25 cellular contexts compared by ENCODE assay signal in the genomic region with DNA sequence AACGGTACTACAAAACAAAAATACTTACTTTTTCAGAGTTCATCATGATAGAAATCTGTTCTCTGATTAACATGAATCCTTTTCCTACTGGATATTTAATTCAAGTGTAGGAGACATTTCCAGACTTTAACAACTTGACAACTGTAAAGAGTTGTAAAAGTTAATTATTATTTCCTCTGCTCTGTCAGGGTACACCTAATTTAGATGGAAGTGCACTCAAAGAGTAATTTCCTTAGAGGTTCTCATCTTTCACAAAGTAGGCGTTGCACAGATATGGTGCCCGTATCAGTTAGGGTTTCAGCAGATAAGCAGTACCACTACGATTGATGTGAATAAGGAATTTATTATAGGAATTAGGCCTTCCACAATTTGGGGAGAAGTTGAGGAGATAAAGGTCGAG.
"Had no signal": no experiment of that assay in that cellular context is flagged by ENCODE, and none has a peak within 500 bp of the region (broad histone marks: within the 10 kb centered on the region; RNA-seq: fewer than 3 reads in every experiment).

No MANE protein-coding gene starts in this region.

- H3K36me3 Mint-ChIP-seq: memory B cell, naive B cell, type B pancreatic cell had no signal

- H3K27ac Mint-ChIP-seq: memory B cell, nephron progenitor cell, type B pancreatic cell had no signal

- H3K27me3 ChIP-seq: esophagus muscularis mucosa, gastrocnemius medialis, right atrium auricular region, sigmoid colon, suprapubic skin, thyroid gland had no signal

- H3K4me1 Mint-ChIP-seq: memory B cell, naive B cell had no signal

- ATAC-seq: gastrocnemius medialis; heart right ventricle; lower lobe of right lung; stimulated activated naive CD8-positive, alpha-beta T cell treated with anti-CD3 and anti-CD28 coated beads, Interleukin-15, Interleukin-2, amounts not matched to agents 100 U/mL and 50 U/mL, for 24 hours had no signal

- DNase-seq: cortex of kidney; dorsolateral prefrontal cortex; effector memory CD4-positive, alpha-beta T cell; gastrocnemius medialis; heart right ventricle; hypothalamus; kidney glomerular epithelial cell; left ventricle myocardium inferior; lower lobe of right lung; midbrain; naive B cell; nephron progenitor cell; posterior cingulate gyrus; sigmoid colon; stimulated activated CD4-positive, alpha-beta T cell treated with anti-CD3 and anti-CD28 coated beads, Interleukin-12 subunit alpha, Interleukin-12 subunit beta, amount 100 ng/mL, for 4 hours; stimulated activated CD4-positive, alpha-beta T cell treated with anti-CD3 and anti-CD28 coated beads, Interleukin-2, amount 100 ng/mL, for 48 hours; stimulated activated naive CD8-positive, alpha-beta T cell treated with anti-CD3 and anti-CD28 coated beads, Interleukin-15, Interleukin-2, amounts not matched to agents 100 U/mL and 50 U/mL, for 24 hours; thyroid gland had no signal

- H3K4me3 ChIP-seq: dorsolateral prefrontal cortex, esophagus muscularis mucosa, gastrocnemius medialis, heart right ventricle, left ventricle myocardium inferior, lower lobe of right lung, right atrium auricular region, sigmoid colon, skin epidermis, suprapubic skin, thyroid gland had no signal

- H3K4me1 ChIP-seq: esophagus muscularis mucosa, heart right ventricle, left ventricle myocardium inferior, lower lobe of right lung, right atrium auricular region, sigmoid colon, suprapubic skin had no signal

- H3K4me3 Mint-ChIP-seq: memory B cell, naive B cell, nephron progenitor cell, type B pancreatic cell had no signal

- H3K9me3 Mint-ChIP-seq: memory B cell, naive B cell, nephron progenitor cell, type B pancreatic cell had no signal

- H3K27ac ChIP-seq: dorsolateral prefrontal cortex, epithelial cell of prostate, esophagus muscularis mucosa, gastrocnemius medialis, heart right ventricle, left ventricle myocardium inferior, lower lobe of right lung, right atrium auricular region, sigmoid colon, skin epidermis, suprapubic skin, thyroid gland had no signal

- H3K36me3 ChIP-seq: esophagus muscularis mucosa, gastrocnemius medialis, heart right ventricle, left ventricle myocardium inferior, lower lobe of right lung, right atrium auricular region, sigmoid colon, suprapubic skin, thyroid gland had no signal
